In genomic region chr17:75046583-75047289, GRCh38 we compare ENCODE assay signal across 1 cellular context.
TF ChIP-seq lines count a peak whose summit lies in the region.

ATP5PD (minus strand) TSS chr17:75046969; CDS start chr17:75042650, 4,319 bp downstream.
KCTD2 (plus strand) TSS chr17:75047225; CDS start chr17:75047251, 26 bp downstream.

TF ChIP-seq in HepG2, 621 proteins besides CTCF, POLR2A, EP300 and RAD21 (continued from another document and continues in another):
- TF ChIP-seq IRF9 (CRISPR knock-in tag; IDR thresholded peaks at IDR 0.05; ENCODE audit: borderline replicate concordance) (no peak), REPIN1 (CRISPR knock-in tag; IDR thresholded peaks at IDR 0.05; ENCODE audit: borderline replicate concordance, low read depth) (peak; percentile 54; the same call in 1 of the 2 replicates), ETV6 (CRISPR knock-in tag; conservative IDR thresholded peaks at IDR 0.05) (no peak; the same call in 1 of the 2 replicates), ZC3H13 (CRISPR knock-in tag; IDR thresholded peaks at IDR 0.05) (0 out of 2 replicates have a peak, but pooled peaks have one; percentile 49), ZNF354B (CRISPR knock-in tag; IDR thresholded peaks at IDR 0.05) (0 out of 2 replicates have a peak, but pooled peaks have one; percentile 55), RBAK (CRISPR knock-in tag; IDR thresholded peaks at IDR 0.05) (no peak), ZNF207 (IDR thresholded peaks at IDR 0.05; ENCODE audit: borderline replicate concordance) (no peak), DMAP1 (CRISPR knock-in tag; IDR thresholded peaks at IDR 0.05) (peak; percentile 73), SIX1 (CRISPR knock-in tag; IDR thresholded peaks at IDR 0.05; ENCODE audit: borderline replicate concordance) (no peak), ZNF441 (CRISPR knock-in tag; IDR thresholded peaks at IDR 0.05; ENCODE audit: borderline replicate concordance) (peak; percentile 88; the same call in 1 of the 2 replicates), ZNF569 (CRISPR knock-in tag; IDR thresholded peaks at IDR 0.05; ENCODE audit: borderline replicate concordance) (no peak), TBX3 (IDR thresholded peaks at IDR 0.05; ENCODE audit: borderline replicate concordance) (peak; percentile 41; the same call in 1 of the 2 replicates), ZNF318 (CRISPR knock-in tag; IDR thresholded peaks at IDR 0.05) (no peak; the same call in 1 of the 2 replicates), ZBTB40 (IDR thresholded peaks at IDR 0.05) (peak; percentile 78), ZBTB40 (CRISPR knock-in tag; IDR thresholded peaks at IDR 0.05) (no peak), CEBPB (IDR thresholded peaks at IDR 0.05; ENCODE audit: borderline replicate concordance, low read depth, low read length) (no peak), ZNF205 (CRISPR knock-in tag; IDR thresholded peaks at IDR 0.05) (no peak; the same call in none of the 2 replicates), RFXAP (CRISPR knock-in tag; IDR thresholded peaks at IDR 0.05; ENCODE audit: borderline replicate concordance) (no peak; the same call in 1 of the 2 replicates), RFX3 (CRISPR knock-in tag; IDR thresholded peaks at IDR 0.05) (no peak), SOX5 (CRISPR knock-in tag; IDR thresholded peaks at IDR 0.05; ENCODE audit: borderline replicate concordance) (peak; percentile 40; the same call in 1 of the 2 replicates), KDM6A (CRISPR knock-in tag; IDR thresholded peaks at IDR 0.05; ENCODE audit: low read depth) (no peak), FOXC1 (CRISPR knock-in tag; IDR thresholded peaks at IDR 0.05; ENCODE audit: borderline replicate concordance) (peak; percentile 97), NKX3-1 (CRISPR knock-in tag; IDR thresholded peaks at IDR 0.05) (no peak; the same call in 1 of the 2 replicates), ZC3H4 (CRISPR knock-in tag; IDR thresholded peaks at IDR 0.05; ENCODE audit: borderline replicate concordance) (peak; percentile 56; the same call in 1 of the 2 replicates), SPEN (CRISPR knock-in tag; IDR thresholded peaks at IDR 0.05; ENCODE audit: low read depth) (peak; percentile 73), TIGD3 (CRISPR knock-in tag; IDR thresholded peaks at IDR 0.05; ENCODE audit: borderline replicate concordance) (no peak), ZSCAN12 (CRISPR knock-in tag; IDR thresholded peaks at IDR 0.05) (no peak), ZNF557 (CRISPR knock-in tag; IDR thresholded peaks at IDR 0.05) (no peak), ATF2 (CRISPR knock-in tag; IDR thresholded peaks at IDR 0.05) (peak; percentile 45; the same call in 1 of the 2 replicates), ZNF644 (CRISPR knock-in tag; IDR thresholded peaks at IDR 0.05; ENCODE audit: low read depth) (no peak), HMG20A (CRISPR knock-in tag; IDR thresholded peaks at IDR 0.05; ENCODE audit: borderline replicate concordance) (no peak), ZBTB39 (CRISPR knock-in tag; IDR thresholded peaks at IDR 0.05) (peak; percentile 94; the same call in 1 of the 2 replicates), ZNF136 (CRISPR knock-in tag; IDR thresholded peaks at IDR 0.05; ENCODE audit: low read depth) (peak; percentile 86; the same call in 1 of the 2 replicates), ZNF564 (CRISPR knock-in tag; IDR thresholded peaks at IDR 0.05) (peak; percentile 68; the same call in 1 of the 2 replicates), STAG1 (CRISPR knock-in tag; IDR thresholded peaks at IDR 0.05) (0 out of 2 replicates have a peak, but pooled peaks have one; percentile 4)
